Comparison of ENCODE assay signal across 27 cellular contexts in genomic region chr5:113329981-113330380, GRCh38.
A peak's percentile ranks its signal among the peaks of the same experiment; 100 is the strongest.
DNase-seq lines count a peak whose midpoint lies in the region; ATAC-seq and TF ChIP-seq lines count a peak whose summit lies in the region.
"Had no signal": no experiment of that assay in that cellular context is flagged by ENCODE, and none has a peak within 500 bp of the region (broad histone marks: within the 10 kb centered on the region; RNA-seq: fewer than 3 reads in every experiment).

No MANE protein-coding gene starts in this region.

- POLR2A ChIA-PET in naive thymus-derived CD8-positive, alpha-beta T cell (lab: Charles Lee) = no interaction called here

- no peaks in the 10 kb centered on the region for H3F3A ChIP-seq in SU-DHL-6 (ENCODE audit: insufficient read depth)

- H4K20me1 ChIP-seq in SU-DHL-6 (ENCODE audit: low read depth, low read length) = no peaks in the 10 kb centered on the region

- in situ Hi-C loops in GM13976 (cut with MboI; ENCODE audit: low sequenced_read_pairs, unreplicated experiment) = loop anchor here (25.0 kb wide), 2 partner anchors 182 to 282 kb away; partner anchors contain the start of gene YTHDC2

- H3K4me3 Mint-ChIP-seq in activated CD8-positive, alpha-beta memory T cell treated with anti-CD3 and anti-CD28 coated beads, Interleukin-2, amount 10 ng/mL, durations not matched to agents 7 days and 5 days = no peak overlapping the region
- H3K4me3 Mint-ChIP-seq in naive thymus-derived CD8-positive, alpha-beta T cell = peak overlapping the region in 7 of 10 donors; percentile 26 to 60 (median 30)
- H3K4me3 Mint-ChIP-seq: activated naive CD4-positive, alpha-beta T cell treated with anti-CD3 and anti-CD28 coated beads, Interleukin-2, amount 50 U/mL, for 24 hours; H9; neural progenitor cell; stimulated activated naive CD8-positive, alpha-beta T cell treated with anti-CD3 and anti-CD28 coated beads, Interleukin-15, Interleukin-2, amounts not matched to agents 100 ng/mL and 50 ng/mL, for 24 hours had no signal

- H3K9me3 Mint-ChIP-seq in activated CD8-positive, alpha-beta memory T cell treated with anti-CD3 and anti-CD28 coated beads, Interleukin-2, amount 10 ng/mL, durations not matched to agents 7 days and 5 days (ENCODE audit: low read depth) = no peaks in the 10 kb centered on the region
- no peaks in the 10 kb centered on the region for H3K9me3 Mint-ChIP-seq in naive thymus-derived CD8-positive, alpha-beta T cell
- H3K9me3 Mint-ChIP-seq: activated naive CD4-positive, alpha-beta T cell treated with anti-CD3 and anti-CD28 coated beads, Interleukin-2, amount 50 U/mL, for 24 hours; H9; immature natural killer cell; neural progenitor cell; stimulated activated naive CD8-positive, alpha-beta T cell treated with anti-CD3 and anti-CD28 coated beads, Interleukin-15, Interleukin-2, amounts not matched to agents 100 ng/mL and 50 ng/mL, for 24 hours had no signal

- no peaks in the 10 kb centered on the region for H3K36me3 ChIP-seq in SU-DHL-6 (ENCODE audit: low read length)
- H3K36me3 ChIP-seq: colonic mucosa, neural progenitor cell, right atrium auricular region, thoracic aorta had no signal

- H3K79me2 ChIP-seq in SU-DHL-6 (ENCODE audit: insufficient read depth, low read length) = no peaks in the 10 kb centered on the region

- TF ChIP-seq CTCF in SU-DHL-6 (IDR thresholded peaks at IDR 0.05; ENCODE audit: insufficient read depth, low read length, poor library complexity, severe bottlenecking) (no peak), GM13976 (IDR thresholded peaks at IDR 0.05; ENCODE audit: borderline replicate concordance, control extremely low read depth, extremely low read depth, insufficient read depth, missing control alignments) (no peak)

- H3K9me3 ChIP-seq in SU-DHL-6 (ENCODE audit: insufficient read depth, low read length) = no peaks in the 10 kb centered on the region
- H3K9me3 ChIP-seq: A549, colonic mucosa, right atrium auricular region, thoracic aorta had no signal

- no peak overlapping the region for H3K9ac ChIP-seq in SU-DHL-6 (ENCODE audit: low read length)
- H3K9ac ChIP-seq: neural progenitor cell had no signal

- H3K4me1 Mint-ChIP-seq in activated CD8-positive, alpha-beta memory T cell treated with anti-CD3 and anti-CD28 coated beads, Interleukin-2, amount 10 ng/mL, durations not matched to agents 7 days and 5 days = peaks cover 15% of the 10 kb centered on the region
- H3K4me1 Mint-ChIP-seq in naive thymus-derived CD8-positive, alpha-beta T cell = peaks cover 6 to 25% (median 14%) of the 10 kb centered on the region in 4 donors

- peak overlapping the region; percentile 19 for H3K27ac Mint-ChIP-seq in activated CD8-positive, alpha-beta memory T cell treated with anti-CD3 and anti-CD28 coated beads, Interleukin-2, amount 10 ng/mL, durations not matched to agents 7 days and 5 days
- H3K27ac Mint-ChIP-seq in naive thymus-derived CD8-positive, alpha-beta T cell = peak overlapping the region in 4 of 10 donors; percentile 52 to 78 (median 66)
- H3K27ac Mint-ChIP-seq: activated naive CD4-positive, alpha-beta T cell treated with anti-CD3 and anti-CD28 coated beads, Interleukin-2, amount 50 U/mL, for 24 hours; H9; neural progenitor cell; stimulated activated naive CD8-positive, alpha-beta T cell treated with anti-CD3 and anti-CD28 coated beads, Interleukin-15, Interleukin-2, amounts not matched to agents 100 ng/mL and 50 ng/mL, for 24 hours had no signal

- no peak overlapping the region for H3K27ac ChIP-seq in SU-DHL-6 (ENCODE audit: low read depth, low read length)
- H3K27ac ChIP-seq: A549, colonic mucosa, HL-60, neural progenitor cell, thoracic aorta, VCaP had no signal

- H3K4me2 ChIP-seq in SU-DHL-6 (ENCODE audit: low read depth, low read length, poor library complexity, severe bottlenecking) = peak overlapping the region; percentile 11
- H3K4me2 ChIP-seq: A549, neural progenitor cell had no signal

- no peaks in the 10 kb centered on the region for H3K27me3 ChIP-seq in SU-DHL-6 (ENCODE audit: low read length)
- H3K27me3 ChIP-seq: colonic mucosa, neural progenitor cell, right atrium auricular region had no signal

- CTCF ChIA-PET in activated CD8-positive, alpha-beta memory T cell treated with anti-CD3 and anti-CD28 coated beads, Interleukin-2, amount 10 ng/mL, durations not matched to agents 7 days and 5 days (lab: Charles Lee) = interaction anchor here (0.6 to 4.0 kb wide), 10 partner anchors 36 to 351 kb away, joined by 3 to 34 read pairs (median 4); no protein-coding TSS in a partner anchor

- no peak for DNase-seq in activated CD8-positive, alpha-beta memory T cell treated with anti-CD3 and anti-CD28 coated beads, Interleukin-2, amount 10 ng/mL, durations not matched to agents 7 days and 5 days
- no peak for DNase-seq in activated CD8-positive, alpha-beta memory T cell treated with anti-CD3 and anti-CD28 coated beads, Interleukin-2, amount 50 U/mL, for 4 hours
- no peak for DNase-seq in naive thymus-derived CD8-positive, alpha-beta T cell
- DNase-seq in GM13976 (ENCODE audit: low spot score) = no peak
- no peak for DNase-seq in GM03348 (ENCODE audit: low spot score)
- no peak for DNase-seq in kidney tubule cell (ENCODE audit: low spot score)
- DNase-seq: activated CD4-positive, alpha-beta T cell treated with anti-CD3 and anti-CD28 coated beads for 48 hours; colonic mucosa; effector CD4-positive, alpha-beta T cell; H9; KG1; left colon; posterior cingulate gyrus; stimulated activated CD4-positive, alpha-beta T cell treated with anti-CD3 and anti-CD28 coated beads, Interleukin-2, amount 100 ng/mL, for 24 hours; T1000 had no signal

- no peak for ATAC-seq in activated CD8-positive, alpha-beta memory T cell treated with anti-CD3 and anti-CD28 coated beads, Interleukin-2, amount 10 ng/mL, durations not matched to agents 7 days and 5 days
- ATAC-seq in GM18907 (IDR thresholded peaks at IDR 0.05; ENCODE audit: unreplicated experiment) = peak; percentile 29
- no peak for ATAC-seq in naive thymus-derived CD8-positive, alpha-beta T cell
- ATAC-seq: left colon, Panc1 had no signal

- H3K4me3 ChIP-seq in SU-DHL-6 (ENCODE audit: insufficient read depth, low read length, poor library complexity, severe bottlenecking) = no peak overlapping the region
- H3K4me3 ChIP-seq: A549, colonic mucosa, neural progenitor cell, right atrium auricular region, thoracic aorta had no signal

- peaks cover 4% of the 10 kb centered on the region for H3K27me3 Mint-ChIP-seq in activated CD8-positive, alpha-beta memory T cell treated with anti-CD3 and anti-CD28 coated beads, Interleukin-2, amount 10 ng/mL, durations not matched to agents 7 days and 5 days
- H3K27me3 Mint-ChIP-seq in naive thymus-derived CD8-positive, alpha-beta T cell = no peaks in the 10 kb centered on the region
- H3K27me3 Mint-ChIP-seq: activated naive CD4-positive, alpha-beta T cell treated with anti-CD3 and anti-CD28 coated beads, Interleukin-2, amount 50 U/mL, for 24 hours had no signal

- no peaks in the 10 kb centered on the region for H3K36me3 Mint-ChIP-seq in activated CD8-positive, alpha-beta memory T cell treated with anti-CD3 and anti-CD28 coated beads, Interleukin-2, amount 10 ng/mL, durations not matched to agents 7 days and 5 days
- H3K36me3 Mint-ChIP-seq in naive thymus-derived CD8-positive, alpha-beta T cell = no peaks in the 10 kb centered on the region
- H3K36me3 Mint-ChIP-seq: activated naive CD4-positive, alpha-beta T cell treated with anti-CD3 and anti-CD28 coated beads, Interleukin-2, amount 50 U/mL, for 24 hours; immature natural killer cell; neural progenitor cell had no signal

- no peak overlapping the region for H2AFZ ChIP-seq in SU-DHL-6 (ENCODE audit: low read depth, low read length, severe bottlenecking)
- H2AFZ ChIP-seq: neural progenitor cell had no signal

- H3K9me2 ChIP-seq in SU-DHL-6 (replicated peaks; ENCODE audit: insufficient read depth, low read length) = no peaks in the 10 kb centered on the region
